In the genomic region with DNA sequence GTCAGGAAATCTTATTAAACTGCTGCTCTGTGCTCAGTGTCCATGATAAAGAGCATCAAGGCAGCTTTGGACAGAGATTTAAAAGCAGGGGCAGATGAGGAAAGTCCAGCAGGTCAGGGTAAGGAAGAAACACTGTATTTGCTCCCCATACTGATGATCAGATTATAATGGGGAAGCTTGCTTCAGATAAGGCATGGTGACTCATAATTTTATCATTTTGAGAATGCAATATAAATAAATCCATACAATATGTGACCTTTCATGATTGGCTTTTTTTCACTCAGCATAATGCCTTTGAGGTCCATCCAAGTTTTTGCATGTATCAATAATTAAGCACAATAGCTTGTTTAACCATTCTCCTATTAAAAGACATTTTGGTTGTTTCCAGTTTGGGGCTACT, we compare ENCODE assay signal across 18 cellular contexts. TPM values are rescaled to one million over a fixed set of nuclear protein-coding genes. Genes with fewer than 3 reads are reported as not detected.
"Had no signal": no experiment of that assay in that cellular context is flagged by ENCODE, and none has a peak within 500 bp of the region (broad histone marks: within the 10 kb centered on the region; RNA-seq: fewer than 3 reads in every experiment).

No MANE protein-coding gene starts in this region.

- H3K27ac ChIP-seq: cardiac muscle cell, lower lobe of right lung, neutrophil, parathyroid adenoma, right lobe of liver, stomach had no signal

- H3K4me1 ChIP-seq: lower lobe of right lung, parathyroid adenoma, right lobe of liver had no signal

- H3K27me3 ChIP-seq: cardiac muscle cell, neutrophil, stomach had no signal

- H3K4me3 ChIP-seq: cardiac muscle cell, lower lobe of right lung, right lobe of liver, smooth muscle cell, stomach had no signal

- H3K36me3 ChIP-seq: cardiac muscle cell, lower lobe of right lung, neutrophil, right lobe of liver, stomach had no signal

- H3K79me2 ChIP-seq: parathyroid adenoma had no signal

- H3K4me2 ChIP-seq: smooth muscle cell had no signal

- H3K9ac ChIP-seq: parathyroid adenoma had no signal

- DNase-seq: activated CD4-positive, alpha-beta T cell treated with anti-CD3 and anti-CD28 coated beads, Interleukin-2, amount 10 ng/mL, durations not matched to agents 24 days and 14 days; activated CD8-positive, alpha-beta memory T cell treated with anti-CD3 and anti-CD28 coated beads, Interleukin-2, amount 50 U/mL, for 4 hours; activated naive CD4-positive, alpha-beta T cell treated with anti-CD3 and anti-CD28 coated beads for 36 hours; activated T-cell treated with anti-CD3 and anti-CD28 coated beads, Interleukin-2, amount 50 U/mL, for 4 hours; effector memory CD8-positive, alpha-beta T cell; foreskin melanocyte; glutamatergic neuron; hippocampal formation; islet precursor cell; lower lobe of right lung; right lobe of liver; stimulated activated CD4-positive, alpha-beta T cell treated with anti-CD3 and anti-CD28 coated beads, Interleukin-4, amount 100 ng/mL, for 1 hour; stomach had no signal

- H2AFZ ChIP-seq: parathyroid adenoma had no signal

- H3K9me3 ChIP-seq: neutrophil, right lobe of liver, stomach had no signal

RNA-seq across cellular contexts. Expression of gene LHFPL2, which starts 48.1 kb away (rescaled TPM):
- total RNA-seq: activated naive CD4-positive, alpha-beta T cell treated with anti-CD3 and anti-CD28 coated beads for 36 hours; T-helper 2 cell treated with Interferon-gamma antibody and Interleukin-4, amounts not matched to agents 100 ng/mL and 5 ng/mL, for 36 hours had no signal
